1 cellular context compared by ENCODE assay signal in genomic region chr19:18135712-18136584, GRCh38.
TF ChIP-seq lines count a peak whose summit lies in the region.

No MANE protein-coding gene starts in this region.

TF ChIP-seq in HepG2, 621 proteins besides CTCF, POLR2A, EP300 and RAD21 (continued from another document and continues in another):
- TF ChIP-seq IRF9 (CRISPR knock-in tag; IDR thresholded peaks at IDR 0.05; ENCODE audit: borderline replicate concordance), result 0 out of 2 replicates have a peak, but pooled peaks have one; percentile 32
- TF ChIP-seq SMARCC2 (IDR thresholded peaks at IDR 0.05), result no peak
- TF ChIP-seq ZC3H4 (CRISPR knock-in tag; IDR thresholded peaks at IDR 0.05; ENCODE audit: borderline replicate concordance), result no peak
- TF ChIP-seq BRF2 (CRISPR knock-in tag; IDR thresholded peaks at IDR 0.05), result no peak
- peak; percentile 72; the same call in 1 of the 2 replicates for TF ChIP-seq ZNF33B (CRISPR knock-in tag; IDR thresholded peaks at IDR 0.05)
- no peak for TF ChIP-seq ZNF367 (CRISPR knock-in tag; IDR thresholded peaks at IDR 0.05; ENCODE audit: borderline replicate concordance)
- no peak for TF ChIP-seq GATA4 (IDR thresholded peaks at IDR 0.05; ENCODE audit: borderline replicate concordance, low read depth)
- TF ChIP-seq GTF3A (CRISPR knock-in tag; conservative IDR thresholded peaks at IDR 0.05), result no peak
- peak; percentile 99 for TF ChIP-seq HNF1A (IDR thresholded peaks at IDR 0.05; ENCODE audit: low read depth)
- TF ChIP-seq HNF1A (CRISPR knock-in tag; IDR thresholded peaks at IDR 0.05; ENCODE audit: borderline replicate concordance), result peak; percentile 99
- TF ChIP-seq ZNF263 (CRISPR knock-in tag; IDR thresholded peaks at IDR 0.05), result peak; percentile 58; the same call in 1 of the 2 replicates
- TF ChIP-seq GABPB1 (CRISPR knock-in tag; IDR thresholded peaks at IDR 0.05), result peak; percentile 31
- no peak for TF ChIP-seq ZNF558 (CRISPR knock-in tag; IDR thresholded peaks at IDR 0.05; ENCODE audit: borderline replicate concordance)
- TF ChIP-seq TBX2 (CRISPR knock-in tag; IDR thresholded peaks at IDR 0.05; ENCODE audit: borderline replicate concordance), result peak; percentile 61
- no peak for TF ChIP-seq GPBP1L1 (CRISPR knock-in tag; IDR thresholded peaks at IDR 0.05)
- no peak for TF ChIP-seq LRRFIP1 (CRISPR knock-in tag; conservative IDR thresholded peaks at IDR 0.05)
- TF ChIP-seq BCLAF1 (IDR thresholded peaks at IDR 0.05), result no peak
- no peak for TF ChIP-seq ZBTB42 (CRISPR knock-in tag; IDR thresholded peaks at IDR 0.05)
- no peak for TF ChIP-seq HNRNPH1 (optimal IDR thresholded peaks at IDR 0.05; ENCODE audit: low read depth, low read length)
- no peak for TF ChIP-seq FOSL1 (CRISPR knock-in tag; IDR thresholded peaks at IDR 0.05; ENCODE audit: borderline replicate concordance)
- TF ChIP-seq ZNF101 (CRISPR knock-in tag; IDR thresholded peaks at IDR 0.05; ENCODE audit: borderline replicate concordance, low read depth), result no peak
- peak; percentile 66 for TF ChIP-seq ZNF580 (CRISPR knock-in tag; IDR thresholded peaks at IDR 0.05; ENCODE audit: borderline replicate concordance, low read depth)
- TF ChIP-seq MIXL1 (CRISPR knock-in tag; IDR thresholded peaks at IDR 0.05), result peak; percentile 71
- peak; percentile 58; the same call in 1 of the 2 replicates for TF ChIP-seq UBTF (CRISPR knock-in tag; IDR thresholded peaks at IDR 0.05)
- TF ChIP-seq TEAD3 (CRISPR knock-in tag; optimal IDR thresholded peaks at IDR 0.05; ENCODE audit: borderline replicate concordance), result peak; percentile 64
- TF ChIP-seq ZNF207 (IDR thresholded peaks at IDR 0.05; ENCODE audit: borderline replicate concordance), result no peak
- TF ChIP-seq ATRX (CRISPR knock-in tag; IDR thresholded peaks at IDR 0.05; ENCODE audit: borderline replicate concordance), result no peak
- TF ChIP-seq ZBTB34 (CRISPR knock-in tag; IDR thresholded peaks at IDR 0.05), result no peak
- TF ChIP-seq CEBPB (IDR thresholded peaks at IDR 0.05; ENCODE audit: borderline replicate concordance, low read depth, low read length), result peak; percentile 91
- TF ChIP-seq ZNF234 (CRISPR knock-in tag; conservative IDR thresholded peaks at IDR 0.05), result no peak
- no peak for TF ChIP-seq ISX (CRISPR knock-in tag; conservative IDR thresholded peaks at IDR 0.05)
- no peak for TF ChIP-seq ZNF335 (CRISPR knock-in tag; IDR thresholded peaks at IDR 0.05)
- no peak for TF ChIP-seq SRSF4 (IDR thresholded peaks at IDR 0.05; ENCODE audit: low read depth, low read length, poor library complexity, severe bottlenecking)
- TF ChIP-seq PHF21A (CRISPR knock-in tag; IDR thresholded peaks at IDR 0.05), result peak; percentile 85
- TF ChIP-seq GMEB1 (CRISPR knock-in tag; IDR thresholded peaks at IDR 0.05; ENCODE audit: borderline replicate concordance), result peak; percentile 45; the same call in 1 of the 2 replicates
- no peak for TF ChIP-seq SNAPC2 (CRISPR knock-in tag; IDR thresholded peaks at IDR 0.05)
- TF ChIP-seq HDAC2 (CRISPR knock-in tag; IDR thresholded peaks at IDR 0.05), result peak; percentile 60
- peak; percentile 47; the same call in 1 of the 2 replicates for TF ChIP-seq NR2C2 (CRISPR knock-in tag; IDR thresholded peaks at IDR 0.05; ENCODE audit: borderline replicate concordance)
- no peak for TF ChIP-seq SIX4 (CRISPR knock-in tag; IDR thresholded peaks at IDR 0.05)
- no peak for TF ChIP-seq PAX8 (CRISPR knock-in tag; IDR thresholded peaks at IDR 0.05; ENCODE audit: borderline replicate concordance)
- no peak for TF ChIP-seq CREB3 (CRISPR knock-in tag; IDR thresholded peaks at IDR 0.05)
